In the genomic region with DNA sequence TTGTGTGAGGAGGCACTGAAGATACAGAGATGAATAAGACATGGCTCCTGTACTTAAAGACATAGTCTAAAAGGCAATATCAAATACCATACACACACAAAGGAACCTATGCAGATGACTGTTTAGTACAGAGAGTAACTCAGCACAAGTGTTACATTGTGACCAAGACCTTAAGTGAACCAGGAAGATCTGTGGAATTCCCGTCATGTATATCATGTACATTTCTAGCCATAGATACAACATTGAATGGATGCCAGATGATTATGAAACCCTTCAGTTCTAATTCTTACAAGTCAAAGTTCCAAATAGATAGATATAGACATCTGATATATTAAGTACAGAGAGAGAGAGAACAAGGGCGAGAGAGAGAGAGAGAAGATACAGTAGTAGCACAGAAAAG, we compare ENCODE assay signal across 26 cellular contexts.
"Had no signal": no experiment of that assay in that cellular context is flagged by ENCODE, and none has a peak within 500 bp of the region (broad histone marks: within the 10 kb centered on the region; RNA-seq: fewer than 3 reads in every experiment).

No MANE protein-coding gene starts in this region.

- H3K4me3 ChIP-seq: ascending aorta, SJSA1 had no signal

- H3K9me3 ChIP-seq: ascending aorta, SJSA1 had no signal

- DNase-seq: activated CD4-positive, alpha-beta memory T cell treated with anti-CD3 and anti-CD28 coated beads, Interleukin-2, amount 10 ng/mL, durations not matched to agents 7 days and 5 days; activated CD4-positive, alpha-beta T cell treated with anti-CD3 and anti-CD28 coated beads for 1 hour; activated CD4-positive, alpha-beta T cell treated with anti-CD3 and anti-CD28 coated beads for 48 hours; activated CD4-positive, CD25-positive, alpha-beta regulatory T cell; activated CD8-positive, alpha-beta memory T cell treated with anti-CD3 and anti-CD28 coated beads for 24 hours; activated CD8-positive, alpha-beta memory T cell treated with anti-CD3 and anti-CD28 coated beads, Interleukin-2, amount 10 ng/mL, durations not matched to agents 7 days and 5 days; activated CD8-positive, alpha-beta memory T cell treated with anti-CD3 and anti-CD28 coated beads, Interleukin-2, amount 50 U/mL, for 48 hours; activated effector memory CD4-positive, alpha-beta T cell treated with Interleukin-2 at 50 U/mL for 16 hours; activated naive CD4-positive, alpha-beta T cell treated with anti-CD3 and anti-CD28 coated beads, Interleukin-2, amount 50 U/mL, for 16 hours; activated naive CD8-positive, alpha-beta T cell treated with anti-CD3 and anti-CD28 coated beads for 36 hours; activated T-cell treated with anti-CD3 and anti-CD28 coated beads, Interleukin-2, amount 50 U/mL, for 48 hours; amygdala; MM.1S; NCI-H1105; NCI-H1436; NCI-H1694; NCI-H1930; NCI-H226; T-helper 1 cell; T1000; WERI-Rb-1 had no signal

- H3K4me3 Mint-ChIP-seq: activated CD4-positive, alpha-beta memory T cell treated with anti-CD3 and anti-CD28 coated beads, Interleukin-2, amount 10 ng/mL, durations not matched to agents 7 days and 5 days; activated CD8-positive, alpha-beta memory T cell treated with anti-CD3 and anti-CD28 coated beads, Interleukin-2, amount 10 ng/mL, durations not matched to agents 7 days and 5 days; activated naive CD8-positive, alpha-beta T cell treated with anti-CD3 and anti-CD28 coated beads for 36 hours had no signal

- H3K27me3 ChIP-seq: ascending aorta, SJSA1 had no signal

- ATAC-seq: activated CD8-positive, alpha-beta memory T cell treated with anti-CD3 and anti-CD28 coated beads, Interleukin-2, amount 10 ng/mL, durations not matched to agents 7 days and 5 days; Panc1; SK-N-SH treated with all-trans-retinoic acid at 6 μM for 48 hours had no signal

- H3K27ac Mint-ChIP-seq: activated CD4-positive, alpha-beta memory T cell treated with anti-CD3 and anti-CD28 coated beads, Interleukin-2, amount 10 ng/mL, durations not matched to agents 7 days and 5 days; activated CD8-positive, alpha-beta memory T cell treated with anti-CD3 and anti-CD28 coated beads, Interleukin-2, amount 10 ng/mL, durations not matched to agents 7 days and 5 days; activated naive CD8-positive, alpha-beta T cell treated with anti-CD3 and anti-CD28 coated beads for 36 hours had no signal

- H3K4me1 Mint-ChIP-seq: activated naive CD8-positive, alpha-beta T cell treated with anti-CD3 and anti-CD28 coated beads for 36 hours had no signal

- H3K9me3 Mint-ChIP-seq: activated CD4-positive, alpha-beta memory T cell treated with anti-CD3 and anti-CD28 coated beads, Interleukin-2, amount 10 ng/mL, durations not matched to agents 7 days and 5 days; activated naive CD8-positive, alpha-beta T cell treated with anti-CD3 and anti-CD28 coated beads for 36 hours had no signal

- H3K27me3 Mint-ChIP-seq: activated CD4-positive, alpha-beta memory T cell treated with anti-CD3 and anti-CD28 coated beads, Interleukin-2, amount 10 ng/mL, durations not matched to agents 7 days and 5 days; activated CD8-positive, alpha-beta memory T cell treated with anti-CD3 and anti-CD28 coated beads, Interleukin-2, amount 10 ng/mL, durations not matched to agents 7 days and 5 days; activated naive CD8-positive, alpha-beta T cell treated with anti-CD3 and anti-CD28 coated beads for 36 hours had no signal

- H3K36me3 ChIP-seq: ascending aorta, SJSA1, WERI-Rb-1 had no signal

- H3K4me1 ChIP-seq: ascending aorta, SJSA1 had no signal

- H3K27ac ChIP-seq: ascending aorta, KMS-11, SJSA1, WERI-Rb-1 had no signal

- H3K36me3 Mint-ChIP-seq: activated CD8-positive, alpha-beta memory T cell treated with anti-CD3 and anti-CD28 coated beads, Interleukin-2, amount 10 ng/mL, durations not matched to agents 7 days and 5 days; activated naive CD8-positive, alpha-beta T cell treated with anti-CD3 and anti-CD28 coated beads for 36 hours had no signal
